In genomic region chr19:13103961-13104847, GRCh38 we compare ENCODE assay signal across 8 cellular contexts. TPM values are rescaled to one million over a fixed set of nuclear protein-coding genes. Genes with fewer than 3 reads are reported as not detected.
A peak's percentile ranks its signal among the peaks of the same experiment; 100 is the strongest.
DNase-seq lines count a peak whose midpoint lies in the region; ATAC-seq and TF ChIP-seq lines count a peak whose summit lies in the region.

No MANE protein-coding gene starts in this region.

- no peaks in the 10 kb centered on the region for H3K9me3 Mint-ChIP-seq in activated naive CD4-positive, alpha-beta T cell treated with anti-CD3 and anti-CD28 coated beads, Interleukin-2, amount 50 U/mL, for 72 hours

- peak overlapping the region; percentile 74 to 99 (median 97) for H3K27ac ChIP-seq in spleen

- TF ChIP-seq CTCF in AG10803 (conservative IDR thresholded peaks at IDR 0.05; ENCODE audit: low read length): peak; percentile 57
- TF ChIP-seq CTCF in spleen (IDR thresholded peaks at IDR 0.05 in 8 of 11, conservative IDR thresholded peaks at IDR 0.05 in 3 of 11): peak; percentile 80 to 97 (median 92)

- H3K36me3 Mint-ChIP-seq in activated naive CD4-positive, alpha-beta T cell treated with anti-CD3 and anti-CD28 coated beads, Interleukin-2, amount 50 U/mL, for 72 hours: no peaks in the 10 kb centered on the region

- no peaks in the 10 kb centered on the region for H3K27me3 ChIP-seq in spleen (replicated peaks in 1 of 7)

- no peaks in the 10 kb centered on the region for H3K9me3 ChIP-seq in spleen

- intact Hi-C loops in left cardiac atrium (cut with DNase I) (loop anchor here in 1 of 2 donors (5.0 kb wide), 1 partner anchor 48 kb away; the partner anchor contains the start of genes IER2 and STX10), spleen (cut with DNase I; ENCODE audit: low total_unique reads) (loop anchor here (5.0 kb wide), 1 partner anchor 48 kb away; the partner anchor contains the start of genes IER2 and STX10)

- H3K27ac Mint-ChIP-seq in activated naive CD4-positive, alpha-beta T cell treated with anti-CD3 and anti-CD28 coated beads, Interleukin-2, amount 50 U/mL, for 72 hours: peak overlapping the region; percentile 76 to 85

- H3K4me3 ChIP-seq in AG10803 (ENCODE audit: low read length) (no peak overlapping the region), spleen (peak overlapping the region; percentile 33 to 88 (median 59))

- DNase-seq in AG10803 (ENCODE audit: low read depth) (no peak), left cardiac atrium (peak; percentile 85), spleen (peak; percentile 98), glomerular visceral epithelial cell (ENCODE audit: extremely low spot score) (no peak)
- DNase-seq in activated naive CD4-positive, alpha-beta T cell treated with anti-CD3 and anti-CD28 coated beads, Interleukin-2, amount 50 U/mL, for 72 hours (ENCODE audit: low spot score in 2 of 2): peak; percentile 77 to 83

- peaks cover 25 to 84% (median 74%) of the 10 kb centered on the region in 6 donors for H3K4me1 ChIP-seq in spleen

- 8 to 22% (median 13%) methylated on average over 34 to 41 of the region's 41 CpGs for WGBS in spleen, 5 donors

- TF ChIP-seq POLR2A in Raji (IDR thresholded peaks at IDR 0.05; ENCODE audit: insufficient read depth, low read depth, low read length) (peak; percentile 60), spleen (IDR thresholded peaks at IDR 0.05) (no peak)

- ATAC-seq in GM21381 (IDR thresholded peaks at IDR 0.05; ENCODE audit: unreplicated experiment) (peak; percentile 26), left cardiac atrium (peak; percentile 12 to 21), GM18873 (IDR thresholded peaks at IDR 0.05; ENCODE audit: low FRiP score, unreplicated experiment) (no peak)
- peak; percentile 19 to 54 for ATAC-seq in activated naive CD4-positive, alpha-beta T cell treated with anti-CD3 and anti-CD28 coated beads, Interleukin-2, amount 50 U/mL, for 72 hours

- peaks cover 0 to 43% (median 11%) of the 10 kb centered on the region in 6 donors for H3K36me3 ChIP-seq in spleen

RNA-seq across cellular contexts. Expression of gene LYL1, which starts 1.5 kb away (rescaled TPM):
- total RNA-seq in activated naive CD4-positive, alpha-beta T cell treated with anti-CD3 and anti-CD28 coated beads, Interleukin-2, amount 50 U/mL, for 72 hours: 1 to 10 TPM in 1 of 2 donors, under 1 TPM in 1; 0.71 to 3.2 TPM
- 1 to 10 TPM; 7.5 to 9.0 TPM for total RNA-seq in left cardiac atrium
- 10 to 100 TPM; 35.5 to 69.4 (median 50.0) TPM for total RNA-seq in spleen
- 10 to 100 TPM; 63.7 to 86.9 (median 68.0) TPM for polyA plus RNA-seq in spleen

RNA-seq across cellular contexts. Expression of gene TRMT1, which starts 12.3 kb away (rescaled TPM):
- 10 to 100 TPM; 65.5 to 82.4 TPM for total RNA-seq in activated naive CD4-positive, alpha-beta T cell treated with anti-CD3 and anti-CD28 coated beads, Interleukin-2, amount 50 U/mL, for 72 hours
- total RNA-seq in left cardiac atrium: 10 to 100 TPM; 18.4 to 20.9 TPM
- 10 to 100 TPM; 27.7 to 72.8 (median 37.5) TPM for total RNA-seq in spleen
- 100 to 1,000 TPM in 2 of 3 donors, 10 to 100 TPM in 1; 76.2 to 109 (median 107) TPM for polyA plus RNA-seq in spleen

RNA-seq across cellular contexts. Expression of gene NACC1, which starts 13.9 kb away (rescaled TPM):
- total RNA-seq in activated naive CD4-positive, alpha-beta T cell treated with anti-CD3 and anti-CD28 coated beads, Interleukin-2, amount 50 U/mL, for 72 hours: 10 to 100 TPM; 56.0 to 67.0 TPM
- total RNA-seq in left cardiac atrium (10 to 100 TPM; 34.9 to 47.8 TPM), spleen (10 to 100 TPM; 22.0 to 47.0 (median 37.7) TPM)
- polyA plus RNA-seq in spleen: 10 to 100 TPM in 1 of 3 donors, 1 to 10 TPM in 2; 5.5 to 32.8 (median 7.1) TPM

RNA-seq across cellular contexts. Expression of gene STX10, which starts 46.0 kb away (rescaled TPM):
- 10 to 100 TPM; 67.2 to 77.1 TPM for total RNA-seq in activated naive CD4-positive, alpha-beta T cell treated with anti-CD3 and anti-CD28 coated beads, Interleukin-2, amount 50 U/mL, for 72 hours
- total RNA-seq in left cardiac atrium: 10 to 100 TPM; 30.0 to 36.1 TPM
- total RNA-seq in spleen: 10 to 100 TPM; 43.8 to 89.5 (median 55.8) TPM
- polyA plus RNA-seq in spleen: 10 to 100 TPM; 78.3 to 98.0 (median 93.7) TPM

RNA-seq across cellular contexts. Expression of gene IER2, which starts 46.0 kb away (rescaled TPM):
- total RNA-seq in activated naive CD4-positive, alpha-beta T cell treated with anti-CD3 and anti-CD28 coated beads, Interleukin-2, amount 50 U/mL, for 72 hours: 100 to 1,000 TPM; 111 to 174 TPM
- total RNA-seq in left cardiac atrium (10 to 100 TPM; 36.9 to 61.3 TPM), spleen (100 to 1,000 TPM in 4 of 7 donors, 10 to 100 TPM in 3; 59.7 to 131 (median 104) TPM)
- polyA plus RNA-seq in spleen: 10 to 100 TPM; 56.7 to 92.2 (median 76.6) TPM

Comparison
In these comparisons a context has a peak if more than half of its experiments do, and no peak if none do; other contexts are left out.
1. DNase-seq: peak in activated naive CD4-positive, alpha-beta T cell treated with anti-CD3 and anti-CD28 coated beads, Interleukin-2, amount 50 U/mL, for 72 hours (2 of 2), left cardiac atrium (single experiment) and spleen (single experiment); none in AG10803 (single experiment) and glomerular visceral epithelial cell (single experiment).